In genomic region chr7:128883622-128884549, GRCh38 we compare ENCODE assay signal across 8 cellular contexts. TPM values are rescaled to one million over a fixed set of nuclear protein-coding genes. Genes with fewer than 3 reads are reported as not detected.
DNase-seq lines count a peak whose midpoint lies in the region; ATAC-seq and TF ChIP-seq lines count a peak whose summit lies in the region.

No MANE protein-coding gene starts in this region.

- H3K4me1 ChIP-seq in colonic mucosa: no peaks in the 10 kb centered on the region

- no peaks in the 10 kb centered on the region for H3K36me3 ChIP-seq in colonic mucosa

- H3K27me3 Mint-ChIP-seq in activated CD4-positive, alpha-beta T cell treated with anti-CD3 and anti-CD28 coated beads, Interleukin-2, amount 10 ng/mL, durations not matched to agents 7 days and 5 days: peaks cover 2% of the 10 kb centered on the region

- H3K27ac Mint-ChIP-seq in activated CD4-positive, alpha-beta T cell treated with anti-CD3 and anti-CD28 coated beads, Interleukin-2, amount 10 ng/mL, durations not matched to agents 7 days and 5 days: no peak overlapping the region

- intact Hi-C loops in colonic mucosa (cut with DNase I): loop anchor here (2.0 to 10.0 kb wide), 2 partner anchors 43 to 279 kb away; no protein-coding TSS in a partner anchor

- ATAC-seq in GM18505 (IDR thresholded peaks at IDR 0.05; ENCODE audit: unreplicated experiment): peak; percentile 55
- ATAC-seq in HG03159 (IDR thresholded peaks at IDR 0.05; ENCODE audit: unreplicated experiment): peak; percentile 77

- no peaks in the 10 kb centered on the region for H3K36me3 Mint-ChIP-seq in activated CD4-positive, alpha-beta T cell treated with anti-CD3 and anti-CD28 coated beads, Interleukin-2, amount 10 ng/mL, durations not matched to agents 7 days and 5 days (ENCODE audit: low read depth)

- DNase-seq in A172 (ENCODE audit: low spot score) (peak; percentile 30), NCI-H748 treated with DMSO at 0.1 percent for 48 hours (lab: John Stamatoyannopoulos, UW) (peak; percentile 41), colonic mucosa (peak; percentile 89), lung microvascular endothelial cell (ENCODE audit: low read depth in 2 of 2) (peak; percentile 71 to 72)
- peak; percentile 86 for DNase-seq in activated CD4-positive, alpha-beta T cell treated with anti-CD3 and anti-CD28 coated beads, Interleukin-2, amount 10 ng/mL, durations not matched to agents 7 days and 5 days
- DNase-seq in stimulated activated CD8-positive, alpha-beta memory T cell treated with anti-CD3 and anti-CD28 coated beads, Interleukin-15, amount 100 ng/mL, for 24 hours (ENCODE audit: low read depth): peak; percentile 78

- CTCF ChIA-PET in activated CD4-positive, alpha-beta T cell treated with anti-CD3 and anti-CD28 coated beads, Interleukin-2, amount 10 ng/mL, durations not matched to agents 7 days and 5 days (lab: Charles Lee): interaction anchor here (0.7 to 2.9 kb wide), 22 partner anchors 9 to 457 kb away, joined by 3 to 25 read pairs (median 4); partner anchors contain the start of gene ATP6V1F

- TF ChIP-seq CTCF in colonic mucosa (IDR thresholded peaks at IDR 0.05): peak; percentile 96

- H3K27me3 ChIP-seq in colonic mucosa: no peaks in the 10 kb centered on the region

- peak overlapping the region; percentile 12 for H3K4me3 ChIP-seq in colonic mucosa

- no peaks in the 10 kb centered on the region for H3K9me3 ChIP-seq in colonic mucosa

- TF ChIP-seq POLR2A in GM18505 (IDR thresholded peaks at IDR 0.05; ENCODE audit: borderline replicate concordance, extremely low read depth, insufficient read depth, insufficient read length): peak; percentile 74

- H3K4me3 Mint-ChIP-seq in activated CD4-positive, alpha-beta T cell treated with anti-CD3 and anti-CD28 coated beads, Interleukin-2, amount 10 ng/mL, durations not matched to agents 7 days and 5 days: no peak overlapping the region

- H3K9me3 Mint-ChIP-seq in activated CD4-positive, alpha-beta T cell treated with anti-CD3 and anti-CD28 coated beads, Interleukin-2, amount 10 ng/mL, durations not matched to agents 7 days and 5 days: no peaks in the 10 kb centered on the region

- H3K9ac ChIP-seq in colonic mucosa (ENCODE audit: low read depth in 2 of 2, low read length in 2 of 2): no peak overlapping the region

- H3K27ac ChIP-seq in colonic mucosa: no peak overlapping the region

- H3K4me1 Mint-ChIP-seq in activated CD4-positive, alpha-beta T cell treated with anti-CD3 and anti-CD28 coated beads, Interleukin-2, amount 10 ng/mL, durations not matched to agents 7 days and 5 days: peaks cover 2% of the 10 kb centered on the region

- POLR2A ChIA-PET in activated CD4-positive, alpha-beta T cell treated with anti-CD3 and anti-CD28 coated beads, Interleukin-2, amount 10 ng/mL, durations not matched to agents 7 days and 5 days (lab: Charles Lee): interaction anchor here (0.6 kb wide), 1 partner anchor 466 kb away, joined by 4 read pairs; no protein-coding TSS in a partner anchor

RNA-seq across cellular contexts. Expression of gene ATP6V1F, which starts 21.2 kb away (rescaled TPM):
- 157 and 171 TPM in 2 replicates for total RNA-seq in A172 (2014; rRNA removed; shearing (Covaris generic))
- total RNA-seq in activated CD4-positive, alpha-beta T cell treated with anti-CD3 and anti-CD28 coated beads, Interleukin-2, amount 10 ng/mL, durations not matched to agents 7 days and 5 days: 100 to 1,000 TPM; 123 to 143 TPM
- 100 to 1,000 TPM in 1 of 2 donors, 10 to 100 TPM in 1; 94.4 to 105 TPM for total RNA-seq in colonic mucosa
- 86.5 and 97.6 TPM in 2 replicates for total RNA-seq in lung microvascular endothelial cell

RNA-seq across cellular contexts. Expression of gene KCP, which starts 26.6 kb away (rescaled TPM):
- 0.21 and 0.26 TPM in 2 replicates for total RNA-seq in A172 (2014; rRNA removed; shearing (Covaris generic))
- total RNA-seq in activated CD4-positive, alpha-beta T cell treated with anti-CD3 and anti-CD28 coated beads, Interleukin-2, amount 10 ng/mL, durations not matched to agents 7 days and 5 days: under 1 TPM; 0.10 to 0.12 TPM
- total RNA-seq in colonic mucosa (1 to 10 TPM in 1 of 2 donors, under 1 TPM in 1; 0.64 to 1.1 TPM), lung microvascular endothelial cell (not detected in 2 replicates)

RNA-seq across cellular contexts. Expression of gene FLNC, which starts 53.7 kb away (rescaled TPM):
- total RNA-seq in A172 (2014; rRNA removed; shearing (Covaris generic)): 23.1 and 33.3 TPM in 2 replicates
- not detected for total RNA-seq in activated CD4-positive, alpha-beta T cell treated with anti-CD3 and anti-CD28 coated beads, Interleukin-2, amount 10 ng/mL, durations not matched to agents 7 days and 5 days
- 10 to 100 TPM in 1 of 2 donors, 1 to 10 TPM in 1; 4.5 to 88.6 TPM for total RNA-seq in colonic mucosa
- total RNA-seq in lung microvascular endothelial cell: 122 and 131 TPM in 2 replicates

RNA-seq across cellular contexts. Expression of gene IRF5, which starts 53.8 kb away (rescaled TPM):
- total RNA-seq in A172 (2014; rRNA removed; shearing (Covaris generic)): 17.4 and 20.8 TPM in 2 replicates
- total RNA-seq in activated CD4-positive, alpha-beta T cell treated with anti-CD3 and anti-CD28 coated beads, Interleukin-2, amount 10 ng/mL, durations not matched to agents 7 days and 5 days: 1 to 10 TPM; 6.5 to 6.7 TPM
- 1 to 10 TPM; 5.0 to 9.7 TPM for total RNA-seq in colonic mucosa
- total RNA-seq in lung microvascular endothelial cell: under 0.01 TPM in 1 of 2 replicates, not detected in the other

Comparison
In these comparisons a context has a peak if more than half of its experiments do, and no peak if none do; other contexts are left out.
1. DNase-seq: peak in every context shown above with its lines; median percentile 89 in colonic mucosa; 86 in activated CD4-positive, alpha-beta T cell treated with anti-CD3 and anti-CD28 coated beads, Interleukin-2, amount 10 ng/mL, durations not matched to agents 7 days and 5 days; 78 in stimulated activated CD8-positive, alpha-beta memory T cell treated with anti-CD3 and anti-CD28 coated beads, Interleukin-15, amount 100 ng/mL, for 24 hours; 72 in lung microvascular endothelial cell; 41 in NCI-H748 treated with DMSO at 0.1 percent for 48 hours; 30 in A172.
2. RNA of gene FLNC, which starts 53.7 kb away (total RNA-seq): 122 to 131 TPM in lung microvascular endothelial cell, 4.5 to 88.6 TPM in colonic mucosa and 23.1 to 33.3 TPM in A172; not detected in activated CD4-positive, alpha-beta T cell treated with anti-CD3 and anti-CD28 coated beads, Interleukin-2, amount 10 ng/mL, durations not matched to agents 7 days and 5 days; every median in the first group is over 4 times any median in the second.